In genomic region chr2:72638600-72639211, GRCh38 we compare ENCODE assay signal across 16 cellular contexts.
DNase-seq lines count a peak whose midpoint lies in the region; ATAC-seq and TF ChIP-seq lines count a peak whose summit lies in the region.
"Had no signal": no experiment of that assay in that cellular context is flagged by ENCODE, and none has a peak within 500 bp of the region (broad histone marks: within the 10 kb centered on the region; RNA-seq: fewer than 3 reads in every experiment).

No MANE protein-coding gene starts in this region.

- no peaks in the 10 kb centered on the region for H3K36me3 ChIP-seq in heart right ventricle
- no peaks in the 10 kb centered on the region for H3K36me3 ChIP-seq in CD4-positive, CD25-positive, alpha-beta regulatory T cell (ENCODE audit: control insufficient read depth, insufficient read depth, low read length)
- H3K36me3 ChIP-seq in thyroid gland = no peaks in the 10 kb centered on the region
- H3K36me3 ChIP-seq: BE2C had no signal

- no peaks in the 10 kb centered on the region for H3K27me3 Mint-ChIP-seq in CD4-positive, CD25-positive, alpha-beta regulatory T cell
- H3K27me3 Mint-ChIP-seq: CD4-positive, alpha-beta T cell had no signal

- intact Hi-C loops in heart right ventricle (cut with DNase I) (no loop called here), cardiac septum (cut with DNase I) (no loop called here), right cardiac atrium (cut with DNase I) (no loop called here), thyroid gland (cut with DNase I) (no loop called here)

- peaks cover 6 to 17% (median 13%) of the 10 kb centered on the region in 4 donors for H3K4me1 Mint-ChIP-seq in CD4-positive, CD25-positive, alpha-beta regulatory T cell
- peaks cover 7% of the 10 kb centered on the region for H3K4me1 Mint-ChIP-seq in stimulated activated effector memory CD8-positive, alpha-beta T cell treated with anti-CD3 and anti-CD28 coated beads, Interleukin-12 subunit alpha, Interleukin-12 subunit beta, amount 100 ng/mL, for 72 hours

- TF ChIP-seq CTCF in heart right ventricle (IDR thresholded peaks at IDR 0.05) (no peak), thyroid gland (IDR thresholded peaks at IDR 0.05) (no peak)

- no peak for TF ChIP-seq POLR2A in thyroid gland (IDR thresholded peaks at IDR 0.05)

- H3K27ac ChIP-seq in heart right ventricle = no peak overlapping the region
- H3K27ac ChIP-seq in CD4-positive, CD25-positive, alpha-beta regulatory T cell (ENCODE audit: insufficient read depth, low read length, poor library complexity, severe bottlenecking) = no peak overlapping the region
- H3K27ac ChIP-seq in right cardiac atrium (ENCODE audit: low read length) = no peak overlapping the region
- H3K27ac ChIP-seq in thyroid gland = no peak overlapping the region
- H3K27ac ChIP-seq: GM23248 had no signal

- H3K36me3 Mint-ChIP-seq in CD4-positive, CD25-positive, alpha-beta regulatory T cell = peaks cover 5% of the 10 kb centered on the region
- no peaks in the 10 kb centered on the region for H3K36me3 Mint-ChIP-seq in stimulated activated effector memory CD8-positive, alpha-beta T cell treated with anti-CD3 and anti-CD28 coated beads, Interleukin-12 subunit alpha, Interleukin-12 subunit beta, amount 100 ng/mL, for 72 hours

- no peaks in the 10 kb centered on the region for H3K27me3 ChIP-seq in heart right ventricle
- no peaks in the 10 kb centered on the region for H3K27me3 ChIP-seq in CD4-positive, CD25-positive, alpha-beta regulatory T cell (ENCODE audit: control insufficient read depth, insufficient read depth, low read length)
- H3K27me3 ChIP-seq in right cardiac atrium (ENCODE audit: control insufficient read depth, insufficient read depth) = no peaks in the 10 kb centered on the region
- H3K27me3 ChIP-seq in thyroid gland = no peaks in the 10 kb centered on the region
- H3K27me3 ChIP-seq: BE2C had no signal

- peak overlapping the region in 2 of 3 donors; percentile 6 to 27 for H3K27ac Mint-ChIP-seq in CD4-positive, CD25-positive, alpha-beta regulatory T cell
- no peak overlapping the region for H3K27ac Mint-ChIP-seq in stimulated activated effector memory CD8-positive, alpha-beta T cell treated with anti-CD3 and anti-CD28 coated beads, Interleukin-12 subunit alpha, Interleukin-12 subunit beta, amount 100 ng/mL, for 72 hours
- H3K27ac Mint-ChIP-seq: CD4-positive, alpha-beta T cell had no signal

- H3K4me3 ChIP-seq in heart right ventricle (no peak overlapping the region), right cardiac atrium (ENCODE audit: low read length) (no peak overlapping the region), thyroid gland (replicated peaks in 1 of 3) (no peak overlapping the region)
- H3K4me3 ChIP-seq in CD4-positive, CD25-positive, alpha-beta regulatory T cell (ENCODE audit: low read depth, low read length) = no peak overlapping the region
- H3K4me3 ChIP-seq: GM12878, GM23248 had no signal

- 73 to 80% methylated on average over 6 of the region's 6 CpGs for WGBS in heart right ventricle, 2 donors
- WGBS in right cardiac atrium = 78% methylated on average over 6 of the region's 6 CpGs
- WGBS in thyroid gland, 2 donors = 60 to 73% methylated on average over 5 to 6 of the region's 6 CpGs

- DNase-seq in heart right ventricle = no peak
- DNase-seq in cardiac septum (ENCODE audit: low spot score) = no peak
- DNase-seq in CD4-positive, CD25-positive, alpha-beta regulatory T cell = no peak
- DNase-seq in right cardiac atrium = peak in 2 of 3 donors; percentile 35 to 39
- no peak for DNase-seq in stimulated activated effector memory CD8-positive, alpha-beta T cell treated with anti-CD3 and anti-CD28 coated beads, Interleukin-12 subunit alpha, Interleukin-12 subunit beta, amount 100 ng/mL, for 72 hours (ENCODE audit: low spot score in 2 of 2)
- no peak for DNase-seq in GF-D8 (lab: John Stamatoyannopoulos, UW)
- no peak for DNase-seq in thyroid gland
- DNase-seq: ACHN; BE2C; C1 segment of cervical spinal cord; Caco-2; CD4-positive, alpha-beta T cell; GDM1; GM23248; HCEC 1CT had no signal

- H3K4me1 ChIP-seq in heart right ventricle (peaks cover 0 to 10% (median 0%) of the 10 kb centered on the region in 9 donors), right cardiac atrium (ENCODE audit: control insufficient read depth, insufficient read depth, low read length) (no peaks in the 10 kb centered on the region), thyroid gland (no peaks in the 10 kb centered on the region)
- H3K4me1 ChIP-seq in CD4-positive, CD25-positive, alpha-beta regulatory T cell (ENCODE audit: control insufficient read depth, insufficient read depth, low read length, poor library complexity, severe bottlenecking) = no peaks in the 10 kb centered on the region
- H3K4me1 ChIP-seq: BE2C, Caco-2 had no signal

- ATAC-seq in heart right ventricle (peak in 5 of 8 donors; percentile 31 to 67 (median 35)), right cardiac atrium (peak; percentile 16 to 40)
- ATAC-seq in CD4-positive, CD25-positive, alpha-beta regulatory T cell (ENCODE audit: low read depth in 2 of 2) = no peak
- ATAC-seq in stimulated activated effector memory CD8-positive, alpha-beta T cell treated with anti-CD3 and anti-CD28 coated beads, Interleukin-12 subunit alpha, Interleukin-12 subunit beta, amount 100 ng/mL, for 72 hours = peak; percentile 31
- ATAC-seq: GM12878 had no signal

- peaks cover 0 to 1% (median 0%) of the 10 kb centered on the region in 7 donors for H3K9me3 Mint-ChIP-seq in CD4-positive, CD25-positive, alpha-beta regulatory T cell
- no peaks in the 10 kb centered on the region for H3K9me3 Mint-ChIP-seq in stimulated activated effector memory CD8-positive, alpha-beta T cell treated with anti-CD3 and anti-CD28 coated beads, Interleukin-12 subunit alpha, Interleukin-12 subunit beta, amount 100 ng/mL, for 72 hours
- H3K9me3 Mint-ChIP-seq: CD4-positive, alpha-beta T cell had no signal

- peaks cover 0 to 2% (median 0%) of the 10 kb centered on the region in 11 donors for H3K9me3 ChIP-seq in heart right ventricle
- no peaks in the 10 kb centered on the region for H3K9me3 ChIP-seq in CD4-positive, CD25-positive, alpha-beta regulatory T cell (ENCODE audit: control insufficient read depth in 2 of 2, low read length in 2 of 2)
- H3K9me3 ChIP-seq in right cardiac atrium (ENCODE audit: control insufficient read depth, low read length) = no peaks in the 10 kb centered on the region
- H3K9me3 ChIP-seq in thyroid gland = no peaks in the 10 kb centered on the region
- H3K9me3 ChIP-seq: BE2C, Caco-2 had no signal

- H3K4me3 Mint-ChIP-seq in CD4-positive, CD25-positive, alpha-beta regulatory T cell = no peak overlapping the region
- H3K4me3 Mint-ChIP-seq in stimulated activated effector memory CD8-positive, alpha-beta T cell treated with anti-CD3 and anti-CD28 coated beads, Interleukin-12 subunit alpha, Interleukin-12 subunit beta, amount 100 ng/mL, for 72 hours = no peak overlapping the region
- H3K4me3 Mint-ChIP-seq: CD4-positive, alpha-beta T cell had no signal

Comparison
In these comparisons a context has a peak if more than half of its experiments do, and no peak if none do; other contexts are left out.
1. DNase-seq: peak in right cardiac atrium (2 of 3); none in heart right ventricle (0 of 2), cardiac septum (single experiment), CD4-positive, CD25-positive, alpha-beta regulatory T cell (0 of 3), stimulated activated effector memory CD8-positive, alpha-beta T cell treated with anti-CD3 and anti-CD28 coated beads, Interleukin-12 subunit alpha, Interleukin-12 subunit beta, amount 100 ng/mL, for 72 hours (0 of 2), GF-D8 (single experiment) and thyroid gland (0 of 2).
2. ATAC-seq: peak in heart right ventricle (5 of 8), right cardiac atrium (2 of 2) and stimulated activated effector memory CD8-positive, alpha-beta T cell treated with anti-CD3 and anti-CD28 coated beads, Interleukin-12 subunit alpha, Interleukin-12 subunit beta, amount 100 ng/mL, for 72 hours (single experiment); none in CD4-positive, CD25-positive, alpha-beta regulatory T cell (0 of 2).